In the genomic region with DNA sequence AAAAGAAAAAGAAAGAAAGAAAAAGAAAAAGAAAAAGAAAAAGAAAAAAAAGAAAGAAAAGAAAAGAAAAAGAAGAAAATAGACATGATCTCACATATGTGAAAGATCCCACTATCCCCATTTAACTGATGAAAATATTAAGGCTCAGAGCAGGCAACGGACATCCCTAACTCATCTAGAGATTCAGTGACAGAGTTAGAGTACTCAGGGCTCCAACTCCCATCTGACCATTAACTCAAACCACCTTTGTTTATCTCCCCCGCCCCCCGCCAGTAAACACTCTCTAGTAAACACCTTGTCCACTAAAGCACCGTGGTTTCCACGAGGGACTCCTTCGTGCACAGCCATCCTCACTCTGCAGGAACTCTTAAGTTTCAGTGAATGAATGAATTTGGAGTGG, we compare ENCODE assay signal across 9 cellular contexts.
DNase-seq lines count a peak whose midpoint lies in the region; ATAC-seq and TF ChIP-seq lines count a peak whose summit lies in the region.
"Had no signal": no experiment of that assay in that cellular context is flagged by ENCODE, and none has a peak within 500 bp of the region (broad histone marks: within the 10 kb centered on the region; RNA-seq: fewer than 3 reads in every experiment).

No MANE protein-coding gene starts in this region.

- TF ChIP-seq POLR2A in IMR-90 (IDR thresholded peaks at IDR 0.05; ENCODE audit: low read depth, low read length) = no peak

- peak overlapping the region; percentile 47 for H2AFZ ChIP-seq in IMR-90 (replicated peaks; ENCODE audit: low read length, poor library complexity)

- no peak for TF ChIP-seq CTCF in IMR-90 (conservative IDR thresholded peaks at IDR 0.05; ENCODE audit: low read depth, low read length)

- H3K4me2 ChIP-seq in IMR-90 (ENCODE audit: low read depth, low read length) = peak overlapping the region; percentile 78

- H3K9ac ChIP-seq in IMR-90 (ENCODE audit: low read depth, low read length) = peak overlapping the region; percentile 69; the same call in 1 of the 2 replicates

- peak overlapping the region; percentile 63 for H4K5ac ChIP-seq in IMR-90 (ENCODE audit: low read depth, low read length)

- no peak for TF ChIP-seq RAD21 in IMR-90 (IDR thresholded peaks at IDR 0.05; ENCODE audit: low read length)

- H4K20me1 ChIP-seq in IMR-90 (ENCODE audit: insufficient read depth, low read length) = no peaks in the 10 kb centered on the region

- H3K79me1 ChIP-seq in IMR-90 (ENCODE audit: low read depth in 1 of 2, low read length in 2 of 2) = peaks cover 8 to 47% of the 10 kb centered on the region in 2 experiments

- peak overlapping the region; percentile 81 for H3K23ac ChIP-seq in IMR-90 (ENCODE audit: low read depth, low read length)

- H2BK20ac ChIP-seq in IMR-90 (ENCODE audit: low read depth, low read length) = peak overlapping the region; percentile 88

- no peaks in the 10 kb centered on the region for H3K9me3 Mint-ChIP-seq in activated T-helper 17 cell treated with anti-CD3 and anti-CD28 coated beads, Interleukin-2, amount 50 U/mL, for 72 hours
- no peaks in the 10 kb centered on the region for H3K9me3 Mint-ChIP-seq in immature natural killer cell
- no peaks in the 10 kb centered on the region for H3K9me3 Mint-ChIP-seq in stimulated activated effector memory CD8-positive, alpha-beta T cell treated with anti-CD3 and anti-CD28 coated beads, Interleukin-12 subunit alpha, Interleukin-12 subunit beta, amount 100 ng/mL, for 72 hours

- POLR2A ChIA-PET in IMR-90 (lab: Charles Lee; ENCODE audit: unreplicated experiment) = no interaction called here

- H3K14ac ChIP-seq in IMR-90 (replicated peaks; ENCODE audit: low read depth, low read length) = peak overlapping the region; percentile 85

- peak overlapping the region; percentile 95 for H3K56ac ChIP-seq in IMR-90 (ENCODE audit: extremely low read depth, insufficient read depth, low read length)

- peak overlapping the region; percentile 94 for H3K4me3 Mint-ChIP-seq in activated T-helper 17 cell treated with anti-CD3 and anti-CD28 coated beads, Interleukin-2, amount 50 U/mL, for 72 hours
- H3K4me3 Mint-ChIP-seq in immature natural killer cell = peak overlapping the region in 4 of 5 donors; percentile 94 to 99 (median 96)
- H3K4me3 Mint-ChIP-seq in stimulated activated effector memory CD8-positive, alpha-beta T cell treated with anti-CD3 and anti-CD28 coated beads, Interleukin-12 subunit alpha, Interleukin-12 subunit beta, amount 100 ng/mL, for 72 hours = peak overlapping the region; percentile 79

- no peak overlapping the region for H3K4me3 ChIP-seq in IMR-90 (ENCODE audit: insufficient read depth, low read depth, low read length)

- dilution Hi-C loops in IMR-90 (cut with HindIII; ENCODE audit: low sequenced_read_pairs, unreplicated experiment) = no loop called here

- peaks cover 6% of the 10 kb centered on the region; the same call in 1 of the 2 replicates for H3K36me3 ChIP-seq in IMR-90 (ENCODE audit: control insufficient read depth, insufficient read depth, low read length)

- in situ Hi-C loops in IMR-90 (cut with MboI; ENCODE audit: low sequenced_read_pairs) = loop anchor here (10.0 kb wide), 1 partner anchor 72 kb away; no protein-coding TSS in a partner anchor

- peak overlapping the region; percentile 20; the same call in 1 of the 2 replicates for H2AK5ac ChIP-seq in IMR-90 (ENCODE audit: low read depth, low read length)

- peak overlapping the region; percentile 89 for H4K91ac ChIP-seq in IMR-90 (ENCODE audit: insufficient read depth, low read depth, low read length)

- BruUV-seq in IMR-90 (replicated peaks; lab: Mats Ljungman, UMichigan) = no TSS peak

- peaks cover 29% of the 10 kb centered on the region for H3K4me1 ChIP-seq in IMR-90 (ENCODE audit: control insufficient read depth, insufficient read depth, low read length)

- H2BK5ac ChIP-seq in IMR-90 (ENCODE audit: low read depth, low read length, poor library complexity, severe bottlenecking) = peak overlapping the region; percentile 87

- no CpG with 5 or more reads among the region's 6 CpGs for WGBS in IMR-90 (ENCODE audit: extremely low coverage in 2 of 2, insufficient read length in 1 of 2), 2 experiments

- peak overlapping the region; percentile 74 for H3K18ac ChIP-seq in IMR-90 (ENCODE audit: low read depth, low read length)

- H4K8ac ChIP-seq in IMR-90 (ENCODE audit: low read depth in 2 of 2, low read length in 2 of 2) = peak overlapping the region; percentile 33 to 88; a peak in 2 of 4 replicates

- peak overlapping the region; percentile 78; the same call in 2 of the 3 replicates for H2BK15ac ChIP-seq in IMR-90 (ENCODE audit: low read depth, low read length)

- H3K4me1 Mint-ChIP-seq in activated T-helper 17 cell treated with anti-CD3 and anti-CD28 coated beads, Interleukin-2, amount 50 U/mL, for 72 hours = peaks cover 32% of the 10 kb centered on the region
- peaks cover 53 to 55% of the 10 kb centered on the region in 2 donors for H3K4me1 Mint-ChIP-seq in immature natural killer cell
- peaks cover 44% of the 10 kb centered on the region for H3K4me1 Mint-ChIP-seq in stimulated activated effector memory CD8-positive, alpha-beta T cell treated with anti-CD3 and anti-CD28 coated beads, Interleukin-12 subunit alpha, Interleukin-12 subunit beta, amount 100 ng/mL, for 72 hours

- H3K27me3 ChIP-seq in IMR-90 (ENCODE audit: control insufficient read depth, insufficient read depth, low read length) = no peaks in the 10 kb centered on the region

- no peaks in the 10 kb centered on the region for H3K9me3 ChIP-seq in IMR-90 (ENCODE audit: control insufficient read depth, insufficient read depth, low read length)

- CTCF ChIA-PET in IMR-90 (lab: Yijun Ruan, JAX) = interaction anchor here (3.6 to 3.8 kb wide), 2 partner anchors 73 to 139 kb away, joined by 28 to 33 read pairs; no protein-coding TSS in a partner anchor

- no peak for DNase-seq in IMR-90
- DNase-seq in immature natural killer cell = no peak
- DNase-seq in stimulated activated effector memory CD8-positive, alpha-beta T cell treated with anti-CD3 and anti-CD28 coated beads, Interleukin-12 subunit alpha, Interleukin-12 subunit beta, amount 100 ng/mL, for 72 hours (ENCODE audit: low spot score in 2 of 2) = no peak
- DNase-seq in NCI-H2227 treated with DMSO at 0.1 percent for 48 hours (lab: John Stamatoyannopoulos, UW) = no peak
- DNase-seq in NCI-H2196 treated with DMSO at 0.1 percent for 48 hours (lab: John Stamatoyannopoulos, UW; ENCODE audit: unreplicated experiment) = no peak
- DNase-seq: MV-4-11 had no signal

- peak overlapping the region; percentile 93 for H2BK120ac ChIP-seq in IMR-90 (ENCODE audit: low read depth, low read length)

- H3K27ac Mint-ChIP-seq in activated T-helper 17 cell treated with anti-CD3 and anti-CD28 coated beads, Interleukin-2, amount 50 U/mL, for 72 hours = peak overlapping the region; percentile 97
- peak overlapping the region; percentile 97 to 99 (median 98) for H3K27ac Mint-ChIP-seq in immature natural killer cell
- H3K27ac Mint-ChIP-seq in stimulated activated effector memory CD8-positive, alpha-beta T cell treated with anti-CD3 and anti-CD28 coated beads, Interleukin-12 subunit alpha, Interleukin-12 subunit beta, amount 100 ng/mL, for 72 hours = peak overlapping the region; percentile 96

- H3K36me3 Mint-ChIP-seq in activated T-helper 17 cell treated with anti-CD3 and anti-CD28 coated beads, Interleukin-2, amount 50 U/mL, for 72 hours (ENCODE audit: low read depth) = peaks cover 47% of the 10 kb centered on the region
- peaks cover 0 to 7% (median 4%) of the 10 kb centered on the region in 3 donors for H3K36me3 Mint-ChIP-seq in immature natural killer cell
- H3K36me3 Mint-ChIP-seq in stimulated activated effector memory CD8-positive, alpha-beta T cell treated with anti-CD3 and anti-CD28 coated beads, Interleukin-12 subunit alpha, Interleukin-12 subunit beta, amount 100 ng/mL, for 72 hours = peaks cover 40% of the 10 kb centered on the region

- no peaks in the 10 kb centered on the region for H3K27me3 Mint-ChIP-seq in activated T-helper 17 cell treated with anti-CD3 and anti-CD28 coated beads, Interleukin-2, amount 50 U/mL, for 72 hours
- peaks cover 6 to 21% (median 16%) of the 10 kb centered on the region in 3 donors for H3K27me3 Mint-ChIP-seq in immature natural killer cell (ENCODE audit: low read depth in 3 of 3)

- H3K4ac ChIP-seq in IMR-90 (ENCODE audit: low read depth, low read length) = peak overlapping the region; percentile 93

- peaks cover 17% of the 10 kb centered on the region for H3K9me1 ChIP-seq in IMR-90 (ENCODE audit: insufficient read depth, low read length)

- H2AK9ac ChIP-seq in IMR-90 (replicated peaks; ENCODE audit: low read depth, low read length, poor library complexity) = peak overlapping the region; percentile 10

- peak overlapping the region; percentile 83 for H3K27ac ChIP-seq in IMR-90 (ENCODE audit: insufficient read depth, low read length)

- intact Hi-C loops in IMR-90 (cut with micrococcal nuclease) = loop anchor here (5.0 kb wide), 1 partner anchor 274 kb away; no protein-coding TSS in a partner anchor

- ATAC-seq in IMR-90 (ENCODE audit: low read depth) = no peak
- no peak for ATAC-seq in activated T-helper 17 cell treated with anti-CD3 and anti-CD28 coated beads, Interleukin-2, amount 50 U/mL, for 72 hours (replicated peaks)
- no peak for ATAC-seq in stimulated activated effector memory CD8-positive, alpha-beta T cell treated with anti-CD3 and anti-CD28 coated beads, Interleukin-12 subunit alpha, Interleukin-12 subunit beta, amount 100 ng/mL, for 72 hours
- no peak for ATAC-seq in GM21825 (IDR thresholded peaks at IDR 0.05; ENCODE audit: unreplicated experiment)
- ATAC-seq in GM18519 (IDR thresholded peaks at IDR 0.05; ENCODE audit: low FRiP score, unreplicated experiment) = no peak

TF ChIP-seq in IMR-90, 13 proteins besides CTCF, POLR2A, EP300 and RAD21 (continues in another document):
- TF ChIP-seq MXI1 (IDR thresholded peaks at IDR 0.05; ENCODE audit: borderline replicate concordance, low read depth, low read length) (no peak), MAZ (IDR thresholded peaks at IDR 0.05; ENCODE audit: borderline replicate concordance, low read depth, low read length) (no peak), RCOR1 (IDR thresholded peaks at IDR 0.05; ENCODE audit: insufficient replicate concordance, low read length) (no peak), SMC3 (IDR thresholded peaks at IDR 0.05; ENCODE audit: low read depth, low read length) (no peak), RFX5 (IDR thresholded peaks at IDR 0.05; ENCODE audit: low read depth, low read length) (no peak), BHLHE40 (IDR thresholded peaks at IDR 0.05; ENCODE audit: low read depth, low read length) (no peak), MAFK (IDR thresholded peaks at IDR 0.05; ENCODE audit: low read depth, low read length) (no peak), NFE2L2 (IDR thresholded peaks at IDR 0.05; ENCODE audit: low read depth, low read length) (no peak)
